8 cellular contexts compared by ENCODE assay signal in the genomic region with DNA sequence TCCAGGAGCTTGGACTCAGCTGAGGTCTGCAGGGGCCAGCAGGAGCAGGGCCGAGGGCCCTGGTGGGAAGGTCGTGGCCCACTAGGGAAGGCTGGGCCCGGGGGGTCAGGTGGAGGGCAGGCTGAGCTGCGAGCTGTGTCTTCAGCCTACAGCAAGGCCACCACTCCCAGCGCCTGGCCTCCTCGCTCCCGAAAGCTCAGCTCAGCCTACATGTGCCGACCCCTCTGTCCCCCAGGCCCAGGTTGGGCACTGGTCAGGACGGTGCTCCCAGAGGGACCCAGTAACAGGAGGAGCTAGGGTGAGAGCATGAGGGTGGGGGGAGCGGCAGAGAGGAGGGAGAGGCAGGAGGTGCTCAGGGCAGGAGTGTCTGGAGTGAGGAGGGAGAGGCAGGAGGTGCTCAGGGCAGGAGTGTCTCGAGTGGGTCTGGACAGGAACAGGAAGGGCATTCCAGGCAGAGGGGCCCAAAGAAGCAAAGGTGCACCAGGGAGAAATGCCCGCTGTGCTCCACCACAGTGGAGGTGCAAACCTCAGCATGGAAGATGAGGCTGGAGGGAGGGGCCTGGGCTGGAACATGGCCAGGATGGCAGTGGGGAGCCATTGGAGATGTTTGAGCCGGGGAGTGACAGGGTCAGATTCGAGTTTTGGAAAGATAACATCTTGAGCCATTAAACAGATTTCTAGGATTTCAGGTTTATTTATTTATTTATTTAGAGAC. TPM values are rescaled to one million over a fixed set of nuclear protein-coding genes. Genes with fewer than 3 reads are reported as not detected.
DNase-seq lines count a peak whose midpoint lies in the region; ATAC-seq and TF ChIP-seq lines count a peak whose summit lies in the region.

No MANE protein-coding gene starts in this region.

- peak overlapping the region; percentile 68 for H3K4me3 Mint-ChIP-seq in activated naive CD4-positive, alpha-beta T cell treated with anti-CD3 and anti-CD28 coated beads, Interleukin-2, amount 10 ng/mL, durations not matched to agents 7 days and 5 days

- no peak for DNase-seq in activated naive CD4-positive, alpha-beta T cell treated with anti-CD3 and anti-CD28 coated beads, Interleukin-2, amount 10 ng/mL, durations not matched to agents 7 days and 5 days
- DNase-seq in activated naive CD4-positive, alpha-beta T cell treated with anti-CD3 and anti-CD28 coated beads, Interleukin-2, amount 50 U/mL, for 16 hours: no peak
- no peak for DNase-seq in brain microvascular endothelial cell
- DNase-seq in upper lobe of right lung: peak; percentile 67
- DNase-seq in foreskin melanocyte: no peak

- peaks cover 40% of the 10 kb centered on the region for H3K27me3 Mint-ChIP-seq in activated naive CD4-positive, alpha-beta T cell treated with anti-CD3 and anti-CD28 coated beads, Interleukin-2, amount 10 ng/mL, durations not matched to agents 7 days and 5 days

- no peak overlapping the region for H3K27ac ChIP-seq in brain microvascular endothelial cell
- no peak overlapping the region for H3K27ac ChIP-seq in mesodermal cell (ENCODE audit: low read depth, low read length, severe bottlenecking)
- peak overlapping the region; percentile 87 for H3K27ac ChIP-seq in upper lobe of right lung

- no peak overlapping the region for H3K27ac Mint-ChIP-seq in activated naive CD4-positive, alpha-beta T cell treated with anti-CD3 and anti-CD28 coated beads, Interleukin-2, amount 10 ng/mL, durations not matched to agents 7 days and 5 days

- no peaks in the 10 kb centered on the region for H3K36me3 ChIP-seq in brain microvascular endothelial cell (replicated peaks)
- no peaks in the 10 kb centered on the region for H3K36me3 ChIP-seq in mesodermal cell (ENCODE audit: control insufficient read depth, insufficient read depth, low read length)
- no peaks in the 10 kb centered on the region for H3K36me3 ChIP-seq in upper lobe of right lung

- H3K4me1 ChIP-seq in mesodermal cell (ENCODE audit: control insufficient read depth, insufficient read depth, low read length, poor library complexity, severe bottlenecking) (peaks cover 14% of the 10 kb centered on the region), upper lobe of right lung (peaks cover 34% of the 10 kb centered on the region)

- intact Hi-C loops in upper lobe of right lung (cut with DNase I): loop anchor here (10.0 kb wide), 1 partner anchor 260 kb away; no protein-coding TSS in a partner anchor

- H3K36me3 Mint-ChIP-seq in activated naive CD4-positive, alpha-beta T cell treated with anti-CD3 and anti-CD28 coated beads, Interleukin-2, amount 10 ng/mL, durations not matched to agents 7 days and 5 days: no peaks in the 10 kb centered on the region

- WGBS in mesodermal cell (ENCODE audit: insufficient coverage in 2 of 2), 2 experiments: 67 to 79% methylated on average over 8 to 12 of the region's 14 CpGs

- peaks cover 24% of the 10 kb centered on the region for H3K4me1 Mint-ChIP-seq in activated naive CD4-positive, alpha-beta T cell treated with anti-CD3 and anti-CD28 coated beads, Interleukin-2, amount 10 ng/mL, durations not matched to agents 7 days and 5 days

- TF ChIP-seq CTCF in brain microvascular endothelial cell (IDR thresholded peaks at IDR 0.05; ENCODE audit: low read depth, low read length, missing control alignments) (no peak), upper lobe of right lung (IDR thresholded peaks at IDR 0.05) (no peak)

- CTCF ChIA-PET in activated naive CD4-positive, alpha-beta T cell treated with anti-CD3 and anti-CD28 coated beads, Interleukin-2, amount 10 ng/mL, durations not matched to agents 7 days and 5 days (lab: Charles Lee): interaction anchor here (1.2 to 1.6 kb wide), 2 partner anchors 35 to 258 kb away, joined by 4 to 5 read pairs; no protein-coding TSS in a partner anchor

- H3K27me3 ChIP-seq in brain microvascular endothelial cell (replicated peaks) (no peaks in the 10 kb centered on the region), upper lobe of right lung (no peaks in the 10 kb centered on the region)

- H3K4me3 ChIP-seq in brain microvascular endothelial cell (ENCODE audit: low read depth, low read length): peak overlapping the region; percentile 59
- H3K4me3 ChIP-seq in mesodermal cell (ENCODE audit: extremely low read depth, insufficient read depth, low read length, poor library complexity, severe bottlenecking): peak overlapping the region; percentile 50
- H3K4me3 ChIP-seq in upper lobe of right lung: peak overlapping the region; percentile 72

- in situ Hi-C loops in brain microvascular endothelial cell (cut with HindIII; ENCODE audit: low pct_ligation_motif_present, low sequenced_read_pairs): no loop called here

- ATAC-seq in upper lobe of right lung (peak; percentile 7), GM21390 (IDR thresholded peaks at IDR 0.05; ENCODE audit: unreplicated experiment) (no peak), HG03571 (IDR thresholded peaks at IDR 0.05; ENCODE audit: unreplicated experiment) (no peak)

- H3K9me3 Mint-ChIP-seq in activated naive CD4-positive, alpha-beta T cell treated with anti-CD3 and anti-CD28 coated beads, Interleukin-2, amount 10 ng/mL, durations not matched to agents 7 days and 5 days: no peaks in the 10 kb centered on the region

- H3K9me3 ChIP-seq in mesodermal cell (ENCODE audit: control insufficient read depth, low read length): no peaks in the 10 kb centered on the region
- H3K9me3 ChIP-seq in upper lobe of right lung: no peaks in the 10 kb centered on the region

RNA-seq across cellular contexts. Expression of a gene that starts 29.1 kb away (rescaled TPM):
- polyA plus RNA-seq in mesodermal cell (2013, experiment 1 of 2): 0.59 TPM
- 0.86 TPM for polyA plus RNA-seq in mesodermal cell (2013, experiment 2 of 2)
- total RNA-seq in upper lobe of right lung: 6.7 TPM
